In the genomic region with DNA sequence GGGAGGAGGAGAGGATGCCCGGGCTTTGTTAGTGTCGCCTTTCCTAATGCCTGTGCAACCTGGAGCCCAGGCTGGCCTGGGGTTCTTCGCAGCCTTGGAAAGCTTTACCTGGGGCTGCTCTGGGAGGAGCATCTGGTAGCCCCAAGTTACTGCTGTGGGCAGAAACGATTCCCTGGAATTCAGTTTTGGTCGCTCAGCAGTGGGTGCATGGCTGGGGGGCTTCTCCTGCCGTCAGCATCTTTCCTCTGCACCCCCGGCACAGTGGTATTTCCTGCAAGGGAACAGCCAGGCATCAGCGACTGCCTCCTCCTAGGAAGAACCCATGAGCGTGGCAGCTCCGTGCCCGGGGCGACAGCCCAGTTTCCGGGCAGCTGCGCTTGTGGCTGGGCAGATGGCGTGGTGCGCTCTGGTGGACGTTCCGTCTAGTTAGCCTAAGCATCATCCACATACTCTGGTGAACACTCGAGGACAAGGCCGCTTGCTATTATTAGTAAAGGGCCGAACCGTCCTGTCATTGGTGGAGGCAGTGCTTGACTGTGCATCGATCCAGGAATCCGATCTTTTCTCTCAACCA, we compare ENCODE assay signal across 9 cellular contexts.
A peak's percentile ranks its signal among the peaks of the same experiment; 100 is the strongest.
DNase-seq lines count a peak whose midpoint lies in the region; ATAC-seq and TF ChIP-seq lines count a peak whose summit lies in the region.
"Had no signal": no experiment of that assay in that cellular context is flagged by ENCODE, and none has a peak within 500 bp of the region (broad histone marks: within the 10 kb centered on the region; RNA-seq: fewer than 3 reads in every experiment).

No MANE protein-coding gene starts in this region.

- peak overlapping the region in 4 of 7 donors; percentile 8 to 57 (median 32) for H3K4me3 Mint-ChIP-seq in CD8-positive, alpha-beta memory T cell
- no peak overlapping the region for H3K4me3 Mint-ChIP-seq in activated CD8-positive, alpha-beta memory T cell treated with anti-CD3 and anti-CD28 coated beads, Interleukin-2, amount 10 ng/mL, durations not matched to agents 7 days and 5 days

- no peaks in the 10 kb centered on the region for H3K4me1 ChIP-seq in CD8-positive, alpha-beta memory T cell (ENCODE audit: insufficient read depth, low read length)
- H3K4me1 ChIP-seq in osteoblast (ENCODE audit: insufficient read depth, low read length) = peaks cover 9% of the 10 kb centered on the region
- no peaks in the 10 kb centered on the region for H3K4me1 ChIP-seq in effector memory CD4-positive, alpha-beta T cell (ENCODE audit: control insufficient read depth, insufficient read depth, low read length, poor library complexity, severe bottlenecking)

- H3K27ac Mint-ChIP-seq in CD8-positive, alpha-beta memory T cell = no peak overlapping the region
- no peak overlapping the region for H3K27ac Mint-ChIP-seq in activated CD8-positive, alpha-beta memory T cell treated with anti-CD3 and anti-CD28 coated beads, Interleukin-2, amount 10 ng/mL, durations not matched to agents 7 days and 5 days

- peaks cover 2% of the 10 kb centered on the region for H3K79me2 ChIP-seq in osteoblast (ENCODE audit: insufficient read depth, low read length)

- H3K4me2 ChIP-seq in osteoblast (ENCODE audit: insufficient read depth, low read length) = peak overlapping the region; percentile 85

- no peaks in the 10 kb centered on the region for H3K36me3 Mint-ChIP-seq in CD8-positive, alpha-beta memory T cell
- H3K36me3 Mint-ChIP-seq in activated CD8-positive, alpha-beta memory T cell treated with anti-CD3 and anti-CD28 coated beads, Interleukin-2, amount 10 ng/mL, durations not matched to agents 7 days and 5 days = no peaks in the 10 kb centered on the region

- peaks cover 0 to 4% (median 0%) of the 10 kb centered on the region in 5 donors for H3K9me3 Mint-ChIP-seq in CD8-positive, alpha-beta memory T cell
- H3K9me3 Mint-ChIP-seq in activated CD8-positive, alpha-beta memory T cell treated with anti-CD3 and anti-CD28 coated beads, Interleukin-2, amount 10 ng/mL, durations not matched to agents 7 days and 5 days (ENCODE audit: low read depth) = no peaks in the 10 kb centered on the region

- H3K4me3 ChIP-seq in CD8-positive, alpha-beta memory T cell (ENCODE audit: low read length) = no peak overlapping the region
- H3K4me3 ChIP-seq in fibroblast of the aortic adventitia (ENCODE audit: low read depth, low read length) = peak overlapping the region; percentile 58
- peak overlapping the region; percentile 74 for H3K4me3 ChIP-seq in osteoblast (ENCODE audit: insufficient read depth, low read length)
- H3K4me3 ChIP-seq in effector memory CD4-positive, alpha-beta T cell (ENCODE audit: insufficient read depth, low read depth, low read length, poor library complexity, severe bottlenecking) = no peak overlapping the region
- H3K4me3 ChIP-seq: SK-N-MC had no signal

- TF ChIP-seq CTCF in fibroblast of the aortic adventitia (IDR thresholded peaks at IDR 0.05; ENCODE audit: insufficient read depth, low read length) (no peak), osteoblast (IDR thresholded peaks at IDR 0.05; ENCODE audit: extremely low read depth, low read depth, low read length) (peak; percentile 6)

- peaks cover 3% of the 10 kb centered on the region for H3K27me3 ChIP-seq in CD8-positive, alpha-beta memory T cell (ENCODE audit: insufficient read depth, low read length, poor library complexity, severe bottlenecking)
- H3K27me3 ChIP-seq in osteoblast (ENCODE audit: insufficient read depth, low read length) = no peaks in the 10 kb centered on the region
- H3K27me3 ChIP-seq in effector memory CD4-positive, alpha-beta T cell (replicated peaks; ENCODE audit: control insufficient read depth, insufficient read depth, low read length, poor library complexity, severe bottlenecking) = peaks cover 10% of the 10 kb centered on the region

- no peak for DNase-seq in CD8-positive, alpha-beta memory T cell
- DNase-seq in NCI-H69 (lab: John Stamatoyannopoulos, UW) (peak; percentile 74), fibroblast of the aortic adventitia (ENCODE audit: low read depth) (no peak), osteoblast (ENCODE audit: insufficient read length, low spot score, missing footprints) (peak; percentile 59)
- DNase-seq in stimulated activated CD4-positive, alpha-beta T cell treated with anti-CD3 and anti-CD28 coated beads, Interleukin-1b, Interleukin-23, amount 100 ng/mL, for 48 hours = no peak
- no peak for DNase-seq in effector memory CD4-positive, alpha-beta T cell
- DNase-seq in activated CD8-positive, alpha-beta memory T cell treated with anti-CD3 and anti-CD28 coated beads, Interleukin-2, amount 10 ng/mL, durations not matched to agents 7 days and 5 days = no peak

- no peaks in the 10 kb centered on the region for H3K9me3 ChIP-seq in CD8-positive, alpha-beta memory T cell (ENCODE audit: low read length)
- H3K9me3 ChIP-seq in osteoblast (ENCODE audit: low read depth, low read length) = no peaks in the 10 kb centered on the region
- H3K9me3 ChIP-seq in effector memory CD4-positive, alpha-beta T cell (ENCODE audit: control insufficient read depth, low read length) = no peaks in the 10 kb centered on the region

- no peak overlapping the region for H3K27ac ChIP-seq in CD8-positive, alpha-beta memory T cell (ENCODE audit: low read depth, low read length)
- no peak overlapping the region for H3K27ac ChIP-seq in osteoblast (ENCODE audit: low read depth, low read length)
- H3K27ac ChIP-seq in effector memory CD4-positive, alpha-beta T cell (ENCODE audit: insufficient read depth, low read length, poor library complexity, severe bottlenecking) = no peak overlapping the region
- H3K27ac ChIP-seq: SK-N-MC had no signal

- peaks cover 4 to 16% (median 6%) of the 10 kb centered on the region in 3 donors for H3K4me1 Mint-ChIP-seq in CD8-positive, alpha-beta memory T cell
- peaks cover 3% of the 10 kb centered on the region for H3K4me1 Mint-ChIP-seq in activated CD8-positive, alpha-beta memory T cell treated with anti-CD3 and anti-CD28 coated beads, Interleukin-2, amount 10 ng/mL, durations not matched to agents 7 days and 5 days

- H4K20me1 ChIP-seq in osteoblast (ENCODE audit: insufficient read depth, low read length) = peaks cover 31% of the 10 kb centered on the region

- H3K27me3 Mint-ChIP-seq in CD8-positive, alpha-beta memory T cell = peaks cover 46 to 75% of the 10 kb centered on the region in 2 donors
- H3K27me3 Mint-ChIP-seq in activated CD8-positive, alpha-beta memory T cell treated with anti-CD3 and anti-CD28 coated beads, Interleukin-2, amount 10 ng/mL, durations not matched to agents 7 days and 5 days = peaks cover 71% of the 10 kb centered on the region

- no peaks in the 10 kb centered on the region for H3K36me3 ChIP-seq in CD8-positive, alpha-beta memory T cell (ENCODE audit: insufficient read depth, low read length)
- no peaks in the 10 kb centered on the region for H3K36me3 ChIP-seq in osteoblast (ENCODE audit: insufficient read depth, low read length)
- H3K36me3 ChIP-seq in effector memory CD4-positive, alpha-beta T cell (ENCODE audit: control insufficient read depth, insufficient read depth, low read length) = no peaks in the 10 kb centered on the region

- CTCF ChIA-PET in CD8-positive, alpha-beta memory T cell (lab: Charles Lee) = no interaction called here
- CTCF ChIA-PET in activated CD8-positive, alpha-beta memory T cell treated with anti-CD3 and anti-CD28 coated beads, Interleukin-2, amount 10 ng/mL, durations not matched to agents 7 days and 5 days (lab: Charles Lee) = no interaction called here

- peak overlapping the region; percentile 27 for H2AFZ ChIP-seq in osteoblast (ENCODE audit: low read length)

- no peak for ATAC-seq in activated CD8-positive, alpha-beta memory T cell treated with anti-CD3 and anti-CD28 coated beads, Interleukin-2, amount 10 ng/mL, durations not matched to agents 7 days and 5 days
- ATAC-seq in HG03108 (IDR thresholded peaks at IDR 0.05; ENCODE audit: unreplicated experiment) = no peak

- POLR2A ChIA-PET in CD8-positive, alpha-beta memory T cell (lab: Charles Lee) = no interaction called here

Comparison
In these comparisons a context has a peak if more than half of its experiments do, and no peak if none do; other contexts are left out.
1. DNase-seq: peak in NCI-H69 (single experiment) and osteoblast (single experiment); none in CD8-positive, alpha-beta memory T cell (0 of 5), fibroblast of the aortic adventitia (single experiment), stimulated activated CD4-positive, alpha-beta T cell treated with anti-CD3 and anti-CD28 coated beads, Interleukin-1b, Interleukin-23, amount 100 ng/mL, for 48 hours (single experiment), effector memory CD4-positive, alpha-beta T cell (0 of 3) and activated CD8-positive, alpha-beta memory T cell treated with anti-CD3 and anti-CD28 coated beads, Interleukin-2, amount 10 ng/mL, durations not matched to agents 7 days and 5 days (single experiment).
2. H3K4me3 ChIP-seq: peak in fibroblast of the aortic adventitia (single experiment) and osteoblast (single experiment); none in CD8-positive, alpha-beta memory T cell (single experiment) and effector memory CD4-positive, alpha-beta T cell (single experiment).